8 cellular contexts compared by ENCODE assay signal in the genomic region with DNA sequence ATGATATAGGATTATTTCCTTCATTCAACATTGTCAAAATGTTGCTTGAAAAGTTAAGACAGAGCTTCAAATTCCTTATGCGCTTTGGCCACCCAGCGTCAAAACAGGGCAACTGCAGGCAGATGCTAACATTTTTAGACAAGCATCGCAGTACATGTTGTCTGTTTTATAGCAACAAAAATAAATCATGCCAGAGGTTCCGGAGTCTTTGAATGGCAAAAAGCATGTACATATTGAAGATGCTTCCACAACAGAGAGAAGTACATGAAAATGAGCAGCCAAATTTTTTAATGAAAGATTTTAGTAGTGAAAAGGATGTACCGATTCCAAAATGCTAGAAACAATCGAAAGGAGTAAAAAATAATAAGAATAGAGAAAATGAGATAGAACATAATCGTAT. TPM values are rescaled to one million over a fixed set of nuclear protein-coding genes. Genes with fewer than 3 reads are reported as not detected.
A peak's percentile ranks its signal among the peaks of the same experiment; 100 is the strongest.
DNase-seq lines count a peak whose midpoint lies in the region; ATAC-seq, FAIRE-seq and TF ChIP-seq lines count a peak whose summit lies in the region.

No MANE protein-coding gene starts in this region.

- peak overlapping the region; percentile 47 for H3K27ac Mint-ChIP-seq in T-helper 17 cell

- TF ChIP-seq CTCF in D721Med (IDR thresholded peaks at IDR 0.05; ENCODE audit: insufficient read depth, missing control alignments) (peak; percentile 69), coronary artery (IDR thresholded peaks at IDR 0.05) (peak; percentile 69)

- peaks cover 15% of the 10 kb centered on the region for H3K27me3 Mint-ChIP-seq in T-helper 17 cell

- peak; percentile 56 for ATAC-seq in HG03521 (IDR thresholded peaks at IDR 0.05; ENCODE audit: unreplicated experiment)
- peak; percentile 67 for ATAC-seq in T-helper 17 cell

- no peak for DNase-seq in D721Med (ENCODE audit: insufficient read length, low spot score)
- no peak for DNase-seq in GM19239 (ENCODE audit: insufficient read length, low spot score)
- DNase-seq in T-helper 17 cell = no peak
- no peak for DNase-seq in coronary artery (ENCODE audit: low spot score)
- peak; percentile 33 for DNase-seq in mucosa of gallbladder (ENCODE audit: low spot score)
- DNase-seq in hippocampal formation (lab: John Stamatoyannopoulos, UW) = no peak
- DNase-seq in T1000 (lab: John Stamatoyannopoulos, UW) = no peak

- no peak overlapping the region for H3K4me3 ChIP-seq in coronary artery

- peaks cover 3% of the 10 kb centered on the region for H3K4me1 Mint-ChIP-seq in T-helper 17 cell

- no peak overlapping the region for H3K4me3 Mint-ChIP-seq in T-helper 17 cell

- H3K36me3 Mint-ChIP-seq in T-helper 17 cell (ENCODE audit: low read depth) = no peaks in the 10 kb centered on the region

- H3K9me3 ChIP-seq in T-helper 17 cell (ENCODE audit: control insufficient read depth, low read length, poor library complexity, severe bottlenecking) = no peaks in the 10 kb centered on the region

- FAIRE-seq in D721Med (lab: Jason Lieb, UNC) (no peak), GM19239 (lab: Jason Lieb, UNC) (peak; percentile 90)

- H3K27ac ChIP-seq in coronary artery = no peak overlapping the region

RNA-seq across cellular contexts. Expression of a gene that starts 49.8 kb away (rescaled TPM):
- 100 to 1,000 TPM; 186 to 222 TPM for total RNA-seq in T-helper 17 cell
- total RNA-seq in mucosa of gallbladder = 35.7 TPM
